4 cellular contexts compared by ENCODE assay signal in the genomic region with DNA sequence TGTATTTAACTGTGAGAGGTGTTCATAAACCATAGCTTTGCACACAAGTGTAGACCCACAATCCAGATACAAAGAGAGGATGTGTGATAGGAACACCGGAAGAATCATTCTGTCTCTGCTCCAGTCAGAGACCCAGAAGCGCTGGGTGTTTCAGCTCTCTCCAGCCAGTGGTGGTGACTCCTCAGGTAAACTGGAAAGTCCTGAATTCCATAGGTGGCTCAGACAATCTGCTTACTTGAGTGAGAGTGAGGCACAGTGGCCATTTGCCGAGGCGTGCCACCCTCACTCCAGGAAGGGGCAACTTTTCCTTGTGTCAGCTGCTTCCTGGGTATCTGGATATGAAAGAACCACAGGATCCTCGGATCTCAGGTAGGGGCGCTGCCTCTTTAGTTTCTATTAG.
"Had no signal": no experiment of that assay in that cellular context is flagged by ENCODE, and none has a peak within 500 bp of the region (broad histone marks: within the 10 kb centered on the region; RNA-seq: fewer than 3 reads in every experiment).

No MANE protein-coding gene starts in this region.

- H3K4me3 ChIP-seq: GM23338 had no signal

- DNase-seq: H9, HCEC 1CT, IMR-90 had no signal

- H3K4me2 ChIP-seq: GM23338 had no signal

- ATAC-seq: GM23338 had no signal

- H2AFZ ChIP-seq: GM23338 had no signal
